Comparison of ENCODE assay signal across 18 cellular contexts in genomic region chr12:68106160-68106559, GRCh38. TPM values are rescaled to one million over a fixed set of nuclear protein-coding genes. Genes with fewer than 3 reads are reported as not detected.
DNase-seq lines count a peak whose midpoint lies in the region; ATAC-seq, FAIRE-seq and TF ChIP-seq lines count a peak whose summit lies in the region.
"Had no signal": no experiment of that assay in that cellular context is flagged by ENCODE, and none has a peak within 500 bp of the region (broad histone marks: within the 10 kb centered on the region; RNA-seq: fewer than 3 reads in every experiment).

No MANE protein-coding gene starts in this region.

- no peaks in the 10 kb centered on the region for H3K36me3 ChIP-seq in BJ (ENCODE audit: control insufficient read depth, insufficient read depth, low read length)
- H3K36me3 ChIP-seq in bronchial epithelial cell (ENCODE audit: control insufficient read depth, insufficient read depth, low read length), result no peaks in the 10 kb centered on the region
- H3K36me3 ChIP-seq in lung (ENCODE audit: control insufficient read depth in 2 of 2, insufficient read depth in 2 of 2, low read length in 2 of 2), result no peaks in the 10 kb centered on the region

- no peak for TF ChIP-seq CTCF in BJ (IDR thresholded peaks at IDR 0.05; ENCODE audit: insufficient read depth, low read depth, low read length)
- TF ChIP-seq CTCF in bronchial epithelial cell (IDR thresholded peaks at IDR 0.05; ENCODE audit: insufficient read depth, low read length, severe bottlenecking), result no peak
- no peak for TF ChIP-seq CTCF in lung (IDR thresholded peaks at IDR 0.05; ENCODE audit: control extremely low read depth, extremely low read depth)
- no peak for TF ChIP-seq CTCF in GM13977 (IDR thresholded peaks at IDR 0.05; ENCODE audit: extremely low read depth, insufficient read depth, missing control alignments)

- H3K4me3 ChIP-seq in BJ (ENCODE audit: low read depth, low read length) (no peak overlapping the region), bronchial epithelial cell (ENCODE audit: low read depth, low read length) (no peak overlapping the region), lung (no peak overlapping the region)

- CTCF ChIA-PET in BJ (lab: Yijun Ruan, JAX), result no interaction called here

- WGBS in lung, 2 donors, result 56 to 60% methylated on average over 5 of the region's 5 CpGs

- peaks cover 0 to 3% of the 10 kb centered on the region in 2 donors for H3K9me3 ChIP-seq in lung (ENCODE audit: control insufficient read depth in 2 of 2, insufficient read depth in 1 of 2, low read length in 1 of 2)

- DNase-seq in BJ (ENCODE audit: low read depth), result peak; percentile 7
- DNase-seq in KBM-7, result peak; percentile 20
- peak; percentile 46 for DNase-seq in bronchial epithelial cell (ENCODE audit: low read depth)
- DNase-seq in lung (ENCODE audit: low spot score), result no peak
- no peak for DNase-seq in GM13977 (ENCODE audit: low spot score)
- no peak for DNase-seq in SKM-1 treated with dmso at 0.1 percent for 144 hours (lab: John Stamatoyannopoulos, UW; ENCODE audit: unreplicated experiment)
- no peak for DNase-seq in NCI-H1436 (lab: John Stamatoyannopoulos, UW)
- DNase-seq in SW 1271 (lab: John Stamatoyannopoulos, UW), result no peak
- DNase-seq: activated CD4-positive, alpha-beta memory T cell treated with anti-CD3 and anti-CD28 coated beads, Interleukin-2, amount 10 ng/mL, durations not matched to agents 7 days and 5 days; activated gamma-delta T cell; erythroblast; Karpas-422; NCI-H2171; stimulated activated CD4-positive, alpha-beta T cell treated with anti-CD3 and anti-CD28 coated beads, Interleukin-4, amount 100 ng/mL, for 1 hour; stimulated activated naive CD4-positive, alpha-beta T cell; T-helper 9 cell had no signal

- no peaks in the 10 kb centered on the region for H3K4me1 ChIP-seq in lung (ENCODE audit: control insufficient read depth in 2 of 2, insufficient read depth in 2 of 2, low read length in 2 of 2)

- H3K27me3 ChIP-seq in BJ (ENCODE audit: control insufficient read depth, insufficient read depth, low read length), result 0 out of 2 replicates have a peak, but pooled peaks cover 3% of the 10 kb centered on the region
- no peaks in the 10 kb centered on the region for H3K27me3 ChIP-seq in bronchial epithelial cell (ENCODE audit: control insufficient read depth, insufficient read depth, low read length)
- no peaks in the 10 kb centered on the region for H3K27me3 ChIP-seq in lung (ENCODE audit: control insufficient read depth, insufficient read depth)

- in situ Hi-C loops in KBM-7 (cut with MboI; ENCODE audit: low pct_unique_long_range_greater_than_20kb, low sequenced_read_pairs), result no loop called here
- in situ Hi-C loops in GM13977 (cut with MboI; ENCODE audit: low pct_unique_long_range_greater_than_20kb, low sequenced_read_pairs, unreplicated experiment), result no loop called here

- FAIRE-seq in bronchial epithelial cell (lab: Jason Lieb, UNC), result no peak

- POLR2A ChIA-PET in BJ (lab: Charles Lee), result no interaction called here

- H3K27ac ChIP-seq in lung (ENCODE audit: low read depth in 1 of 2, low read length in 1 of 2), result no peak overlapping the region
- H3K27ac ChIP-seq: C4-2B had no signal

- peak; percentile 19 for ATAC-seq in lung (ENCODE audit: insufficient read depth, low FRiP score)

RNA-seq across cellular contexts. Expression of gene IFNG, which starts 53.4 kb away (rescaled TPM):
- not detected in 2 replicates for polyA plus RNA-seq in BJ (2011; rRNA removed)
- not detected in 2 replicates for polyA minus RNA-seq in BJ (2011; rRNA and poly(A)+ RNA removed)
- total RNA-seq in bronchial epithelial cell, result not detected in 2 replicates
- under 1 TPM; 0.40 to 0.49 TPM for total RNA-seq in lung
- under 1 TPM in 1 of 2 donors, not detected in 1; 0.22 TPM for polyA plus RNA-seq in lung
- total RNA-seq: progenitor cell of endocrine pancreas had no signal

Comparison
In these comparisons a context has a peak if more than half of its experiments do, and no peak if none do; other contexts are left out.
1. DNase-seq: peak in BJ (single experiment), KBM-7 (single experiment) and bronchial epithelial cell (single experiment); none in lung (single experiment), GM13977 (single experiment), SKM-1 treated with dmso at 0.1 percent for 144 hours (single experiment), NCI-H1436 (single experiment) and SW 1271 (0 of 2).